In the genomic region with DNA sequence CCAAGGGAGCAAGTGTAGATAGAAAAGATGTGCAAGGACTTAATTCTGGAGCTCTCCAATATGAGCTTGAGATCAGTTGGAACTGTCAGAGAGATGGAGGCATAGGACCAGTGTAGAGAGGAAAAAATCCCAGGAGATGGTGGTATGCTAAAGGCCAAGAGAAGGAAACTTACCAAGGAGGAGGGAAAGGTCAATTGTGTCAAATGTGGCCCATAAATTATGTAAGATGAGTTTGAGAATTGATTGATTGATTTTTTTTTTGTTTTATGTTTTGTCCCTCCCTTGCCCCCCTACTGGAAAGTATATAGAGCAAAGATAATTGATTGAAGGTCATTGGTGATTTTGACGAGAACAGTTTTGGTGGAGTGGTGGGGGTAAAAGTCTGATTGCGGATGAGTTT, we compare ENCODE assay signal across 23 cellular contexts. TPM values are rescaled to one million over a fixed set of nuclear protein-coding genes. Genes with fewer than 3 reads are reported as not detected.
DNase-seq lines count a peak whose midpoint lies in the region; ATAC-seq, FAIRE-seq and TF ChIP-seq lines count a peak whose summit lies in the region.
"Had no signal": no experiment of that assay in that cellular context is flagged by ENCODE, and none has a peak within 500 bp of the region (broad histone marks: within the 10 kb centered on the region; RNA-seq: fewer than 3 reads in every experiment).

No MANE protein-coding gene starts in this region.

- POLR2A ChIA-PET in naive thymus-derived CD4-positive, alpha-beta T cell (lab: Charles Lee): no interaction called here

- peak; percentile 73 for FAIRE-seq in bronchial epithelial cell (lab: Jason Lieb, UNC)
- FAIRE-seq: A204.1, GM12892, H54, HepG2 had no signal

- CTCF ChIA-PET in naive thymus-derived CD4-positive, alpha-beta T cell (lab: Charles Lee): interaction anchor here (4.1 kb wide), 1 partner anchor 28 kb away, joined by 34 read pairs; no protein-coding TSS in a partner anchor

- TF ChIP-seq CTCF in GM13977 (IDR thresholded peaks at IDR 0.05; ENCODE audit: extremely low read depth, insufficient read depth, missing control alignments): no peak
- no peak for TF ChIP-seq CTCF in bronchial epithelial cell (IDR thresholded peaks at IDR 0.05; ENCODE audit: insufficient read depth, low read length, severe bottlenecking)
- no peak for TF ChIP-seq CTCF in right lobe of liver (IDR thresholded peaks at IDR 0.05)

- WGBS in right lobe of liver (ENCODE audit: insufficient coverage, low coverage, low lambda C conversion rate, missing lambda C conversion rate): 80% methylated on average over 2 of the region's 2 CpGs

- no peak overlapping the region for H3K27ac ChIP-seq in right lobe of liver
- no peak overlapping the region for H3K27ac ChIP-seq in naive thymus-derived CD4-positive, alpha-beta T cell (ENCODE audit: low read depth, low read length)
- H3K27ac ChIP-seq: BLaER1, GM23248 had no signal

- no peak overlapping the region for H3K4me3 Mint-ChIP-seq in naive thymus-derived CD4-positive, alpha-beta T cell
- H3K4me3 Mint-ChIP-seq: CD14-positive monocyte; CD4-positive, alpha-beta memory T cell; HFFc6; IgD-negative memory B cell had no signal

- H3K36me3 Mint-ChIP-seq in naive thymus-derived CD4-positive, alpha-beta T cell: no peaks in the 10 kb centered on the region
- H3K36me3 Mint-ChIP-seq: CD14-positive monocyte; CD4-positive, alpha-beta memory T cell; IgD-negative memory B cell had no signal

- H3K27me3 ChIP-seq in bronchial epithelial cell (ENCODE audit: control insufficient read depth, insufficient read depth, low read length) (no peaks in the 10 kb centered on the region), right lobe of liver (no peaks in the 10 kb centered on the region)
- no peaks in the 10 kb centered on the region for H3K27me3 ChIP-seq in naive thymus-derived CD4-positive, alpha-beta T cell (ENCODE audit: control insufficient read depth in 2 of 2, insufficient read depth in 2 of 2, low read length in 2 of 2)
- H3K27me3 ChIP-seq: BLaER1 had no signal

- TF ChIP-seq POLR2A in right lobe of liver (IDR thresholded peaks at IDR 0.05): no peak

- H3K27me3 Mint-ChIP-seq in naive thymus-derived CD4-positive, alpha-beta T cell: peaks cover 0 to 6% (median 4%) of the 10 kb centered on the region in 5 donors

- peaks cover 0 to 2% (median 0%) of the 10 kb centered on the region in 11 donors for H3K9me3 Mint-ChIP-seq in naive thymus-derived CD4-positive, alpha-beta T cell
- H3K9me3 Mint-ChIP-seq: CD4-positive, alpha-beta memory T cell; HFFc6; IgD-negative memory B cell had no signal

- ATAC-seq in right lobe of liver: no peak
- no peak for ATAC-seq in naive thymus-derived CD4-positive, alpha-beta T cell
- ATAC-seq in GM19324 (IDR thresholded peaks at IDR 0.05; ENCODE audit: low FRiP score, unreplicated experiment): no peak
- ATAC-seq in GM21717 (IDR thresholded peaks at IDR 0.05; ENCODE audit: unreplicated experiment): no peak
- ATAC-seq: HepG2 had no signal

- no peaks in the 10 kb centered on the region for H3K9me3 ChIP-seq in right lobe of liver
- H3K9me3 ChIP-seq in naive thymus-derived CD4-positive, alpha-beta T cell (ENCODE audit: control insufficient read depth in 2 of 3, low read length in 3 of 3): no peaks in the 10 kb centered on the region
- H3K9me3 ChIP-seq: BLaER1 had no signal

- intact Hi-C loops in right lobe of liver (cut with DNase I): no loop called here
- intact Hi-C loops in naive thymus-derived CD4-positive, alpha-beta T cell (cut with micrococcal nuclease): loop anchor here in 1 of 2 donors (5.0 kb wide), 1 partner anchor 1567 kb away; no protein-coding TSS in a partner anchor

- DNase-seq in GM03348 (ENCODE audit: low spot score): peak; percentile 2
- DNase-seq in GM13977 (ENCODE audit: low spot score): peak; percentile 2
- DNase-seq in bronchial epithelial cell (ENCODE audit: low read depth): no peak
- no peak for DNase-seq in right lobe of liver
- no peak for DNase-seq in naive thymus-derived CD4-positive, alpha-beta T cell
- DNase-seq: ACHN; CD4-positive, alpha-beta memory T cell; DMS153; DMS79 treated with DMSO at 0.1 percent for 48 hours; GM23248; HCEC 1CT; HFFc6; KG1 had no signal

- peaks cover 0 to 11% (median 0%) of the 10 kb centered on the region in 4 donors for H3K4me1 ChIP-seq in right lobe of liver
- H3K4me1 ChIP-seq in naive thymus-derived CD4-positive, alpha-beta T cell (ENCODE audit: control insufficient read depth in 2 of 2, insufficient read depth in 2 of 2, low read length in 2 of 2): peaks cover 9 to 14% of the 10 kb centered on the region in 2 donors

- H3K27ac Mint-ChIP-seq in naive thymus-derived CD4-positive, alpha-beta T cell: no peak overlapping the region
- H3K27ac Mint-ChIP-seq: CD14-positive monocyte; CD4-positive, alpha-beta memory T cell; HFFc6; IgD-negative memory B cell had no signal

- peaks cover 0 to 13% (median 4%) of the 10 kb centered on the region in 7 donors for H3K4me1 Mint-ChIP-seq in naive thymus-derived CD4-positive, alpha-beta T cell
- H3K4me1 Mint-ChIP-seq: CD14-positive monocyte had no signal

- H3K36me3 ChIP-seq in bronchial epithelial cell (ENCODE audit: control insufficient read depth, insufficient read depth, low read length): no peaks in the 10 kb centered on the region
- H3K36me3 ChIP-seq in right lobe of liver: no peaks in the 10 kb centered on the region
- H3K36me3 ChIP-seq in naive thymus-derived CD4-positive, alpha-beta T cell (ENCODE audit: control insufficient read depth in 2 of 3, insufficient read depth in 3 of 3, low read length in 3 of 3): no peaks in the 10 kb centered on the region
- H3K36me3 ChIP-seq: BLaER1 had no signal

- H3K4me3 ChIP-seq in bronchial epithelial cell (ENCODE audit: low read depth, low read length): no peak overlapping the region
- H3K4me3 ChIP-seq in right lobe of liver: no peak overlapping the region
- no peak overlapping the region for H3K4me3 ChIP-seq in naive thymus-derived CD4-positive, alpha-beta T cell (ENCODE audit: low read length)
- H3K4me3 ChIP-seq: BLaER1, GM23248 had no signal

- in situ Hi-C loops in GM13977 (cut with MboI; ENCODE audit: low pct_unique_long_range_greater_than_20kb, low sequenced_read_pairs, unreplicated experiment): no loop called here

RNA-seq across cellular contexts. Expression of gene USP2, which starts 2.8 kb away (rescaled TPM):
- total RNA-seq in bronchial epithelial cell (0.26 and 1.2 TPM in 2 replicates), right lobe of liver (10 to 100 TPM in 2 of 6 experiments, 1 to 10 TPM in 4; 1.3 to 25.9 (median 4.6) TPM)
- 1 to 10 TPM in 1 of 5 experiments, under 1 TPM in 4; 0.07 to 1.1 (median 0.43) TPM for total RNA-seq in naive thymus-derived CD4-positive, alpha-beta T cell
- polyA plus RNA-seq in naive thymus-derived CD4-positive, alpha-beta T cell: under 1 TPM; 0.26 to 0.50 TPM
- total RNA-seq: GM23248 had no signal
- polyA plus RNA-seq: CD14-positive monocyte, IgD-negative memory B cell had no signal

RNA-seq across cellular contexts. Expression of gene MFRP, which starts 37.8 kb away (rescaled TPM):
- total RNA-seq in bronchial epithelial cell: not detected in 2 replicates
- not detected for total RNA-seq in right lobe of liver
- total RNA-seq in naive thymus-derived CD4-positive, alpha-beta T cell: not detected
- not detected for polyA plus RNA-seq in naive thymus-derived CD4-positive, alpha-beta T cell
- total RNA-seq: CD4-positive, alpha-beta memory T cell; GM23248; HepG2; HFFc6; LHCN-M2 had no signal
- polyA plus RNA-seq: CD14-positive monocyte; CD4-positive, alpha-beta memory T cell; GM23248; HepG2; IgD-negative memory B cell had no signal

RNA-seq across cellular contexts. Expression of gene THY1, which starts 38.6 kb away (rescaled TPM):
- total RNA-seq in bronchial epithelial cell (0.13 and 2.1 TPM in 2 replicates), right lobe of liver (1 to 10 TPM in 4 of 6 experiments, under 1 TPM in 2; 0.13 to 5.3 (median 2.1) TPM)
- total RNA-seq in naive thymus-derived CD4-positive, alpha-beta T cell: 1 to 10 TPM in 1 of 5 experiments, not detected in 4; 2.2 TPM
- polyA plus RNA-seq in naive thymus-derived CD4-positive, alpha-beta T cell: not detected
- total RNA-seq: CD4-positive, alpha-beta memory T cell; HepG2 had no signal
- polyA plus RNA-seq: CD14-positive monocyte; CD4-positive, alpha-beta memory T cell; HepG2; IgD-negative memory B cell had no signal

RNA-seq across cellular contexts. Expression of gene C1QTNF5, which starts 43.6 kb away (rescaled TPM):
- 0.90 and 1.3 TPM in 2 replicates for total RNA-seq in bronchial epithelial cell
- 1 to 10 TPM; 2.8 to 6.3 (median 4.8) TPM for total RNA-seq in right lobe of liver
- total RNA-seq in naive thymus-derived CD4-positive, alpha-beta T cell: not detected
- not detected for polyA plus RNA-seq in naive thymus-derived CD4-positive, alpha-beta T cell
- total RNA-seq: CD4-positive, alpha-beta memory T cell had no signal
- polyA plus RNA-seq: CD14-positive monocyte; CD4-positive, alpha-beta memory T cell; IgD-negative memory B cell had no signal

RNA-seq across cellular contexts. Expression of gene RNF26, which starts 50.0 kb away (rescaled TPM):
- total RNA-seq in bronchial epithelial cell (2.4 and 3.6 TPM in 2 replicates), right lobe of liver (10 to 100 TPM; 12.9 to 18.1 (median 15.1) TPM)
- total RNA-seq in naive thymus-derived CD4-positive, alpha-beta T cell: 10 to 100 TPM; 16.9 to 28.3 (median 18.9) TPM
- polyA plus RNA-seq in naive thymus-derived CD4-positive, alpha-beta T cell: 10 to 100 TPM; 50.3 to 59.1 TPM

Comparison
In these comparisons a context has a peak if more than half of its experiments do, and no peak if none do; other contexts are left out.
1. DNase-seq: peak in GM03348 (single experiment) and GM13977 (single experiment); none in bronchial epithelial cell (single experiment), right lobe of liver (0 of 3) and naive thymus-derived CD4-positive, alpha-beta T cell (0 of 9).